ENCODE assay signal across 8 cellular contexts in genomic region chr4:165379662-165380061, GRCh38. TPM values are rescaled to one million over a fixed set of nuclear protein-coding genes. Genes with fewer than 3 reads are reported as not detected.
DNase-seq lines count a peak whose midpoint lies in the region; ATAC-seq and TF ChIP-seq lines count a peak whose summit lies in the region.

No MANE protein-coding gene starts in this region.

- H3K4me3 ChIP-seq in HUES6 (ENCODE audit: low read depth, low read length) = peak overlapping the region; percentile 85
- peak overlapping the region; percentile 58 for H3K4me3 ChIP-seq in right cardiac atrium (ENCODE audit: low read length)
- peak overlapping the region in 2 of 3 donors; percentile 55 to 74 for H3K4me3 ChIP-seq in skeletal muscle tissue (ENCODE audit: low read length in 3 of 3)

- H3K27ac Mint-ChIP-seq in WTC11 = no peak overlapping the region

- H3K4me3 Mint-ChIP-seq in WTC11 = peak overlapping the region; percentile 67

- H3K4me1 ChIP-seq in HUES6 (ENCODE audit: control insufficient read depth, insufficient read depth, low read length) (peaks cover 20% of the 10 kb centered on the region), right cardiac atrium (ENCODE audit: control insufficient read depth, insufficient read depth, low read length) (peaks cover 2% of the 10 kb centered on the region), skeletal muscle tissue (ENCODE audit: control insufficient read depth in 3 of 3, insufficient read depth in 3 of 3, low read length in 3 of 3) (peaks cover 0 to 6% (median 0%) of the 10 kb centered on the region in 3 donors)

- H3K9me3 ChIP-seq in HUES6 (ENCODE audit: control insufficient read depth, insufficient read depth, low read depth, low read length) = no peaks in the 10 kb centered on the region
- H3K9me3 ChIP-seq in right cardiac atrium (ENCODE audit: control insufficient read depth, low read length) = no peaks in the 10 kb centered on the region
- H3K9me3 ChIP-seq in skeletal muscle tissue (ENCODE audit: control insufficient read depth in 3 of 3, low read length in 3 of 3) = peaks cover 0 to 3% (median 0%) of the 10 kb centered on the region in 3 donors

- peaks cover 37% of the 10 kb centered on the region for H3K4me1 Mint-ChIP-seq in WTC11

- POLR2A ChIA-PET in WTC11 (lab: Charles Lee) = no interaction called here

- intact Hi-C loops in right cardiac atrium (cut with DNase I) = no loop called here

- no peak overlapping the region for H3K9ac ChIP-seq in HUES6 (ENCODE audit: low read length)
- peak overlapping the region in 1 of 3 donors; percentile 46 for H3K9ac ChIP-seq in skeletal muscle tissue (ENCODE audit: low read depth in 1 of 3, low read length in 3 of 3)

- H3K36me3 Mint-ChIP-seq in WTC11 = no peaks in the 10 kb centered on the region

- peaks cover 39% of the 10 kb centered on the region for H3K27me3 ChIP-seq in HUES6 (ENCODE audit: control insufficient read depth, insufficient read depth, low read length)
- H3K27me3 ChIP-seq in right cardiac atrium (ENCODE audit: control insufficient read depth, insufficient read depth) = no peaks in the 10 kb centered on the region
- peaks cover 0 to 4% (median 0%) of the 10 kb centered on the region in 3 donors for H3K27me3 ChIP-seq in skeletal muscle tissue (ENCODE audit: control insufficient read depth in 3 of 3, insufficient read depth in 3 of 3, low read length in 3 of 3)

- CTCF ChIA-PET in WTC11 (lab: Charles Lee) = interaction anchor here (0.7 to 1.8 kb wide), 4 partner anchors 20 to 332 kb away, joined by 3 to 8 read pairs (median 4); no protein-coding TSS in a partner anchor

- TF ChIP-seq CTCF in WTC11 (IDR thresholded peaks at IDR 0.05) = no peak

- ATAC-seq in WTC11 = peak; percentile 37
- peak; percentile 9 to 20 for ATAC-seq in right cardiac atrium
- no peak for ATAC-seq in GM21423 (IDR thresholded peaks at IDR 0.05; ENCODE audit: unreplicated experiment)
- ATAC-seq in HG03571 (IDR thresholded peaks at IDR 0.05; ENCODE audit: unreplicated experiment) = no peak
- ATAC-seq in GM21619 (IDR thresholded peaks at IDR 0.05; ENCODE audit: unreplicated experiment) = no peak

- no peaks in the 10 kb centered on the region for H3K9me3 Mint-ChIP-seq in WTC11

- peaks cover 27% of the 10 kb centered on the region for H3K27me3 Mint-ChIP-seq in WTC11 (ENCODE audit: low read depth)

- H3K27ac ChIP-seq in HUES6 (ENCODE audit: low read depth, low read length) = no peak overlapping the region
- no peak overlapping the region for H3K27ac ChIP-seq in right cardiac atrium (ENCODE audit: low read length)
- H3K27ac ChIP-seq in skeletal muscle tissue (ENCODE audit: low read depth, low read length) = peak overlapping the region; percentile 13

- DNase-seq in WTC11 (ENCODE audit: low spot score) = peak; percentile 37
- peak; percentile 13 to 62 (median 36) for DNase-seq in right cardiac atrium
- DNase-seq in GM19238 (ENCODE audit: insufficient read length, low spot score) = no peak

- WGBS in right cardiac atrium = 37% methylated on average over 11 of the region's 11 CpGs

- H3K36me3 ChIP-seq in HUES6 (ENCODE audit: control insufficient read depth, insufficient read depth, low read length) (no peaks in the 10 kb centered on the region), skeletal muscle tissue (ENCODE audit: control insufficient read depth in 3 of 3, insufficient read depth in 3 of 3, low read length in 3 of 3) (no peaks in the 10 kb centered on the region)

TF ChIP-seq in WTC11, 78 proteins besides CTCF, POLR2A, EP300 and RAD21:
- TF ChIP-seq AR (CRISPR knock-in tag; IDR thresholded peaks at IDR 0.05) (no peak), GABPB1 (CRISPR knock-in tag; IDR thresholded peaks at IDR 0.05) (0 out of 2 replicates have a peak, but pooled peaks have one; percentile 25), NR1H2 (CRISPR knock-in tag; IDR thresholded peaks at IDR 0.05) (no peak), ZMAT4 (CRISPR knock-in tag; IDR thresholded peaks at IDR 0.05) (no peak), TP53 (CRISPR knock-in tag; IDR thresholded peaks at IDR 0.05) (no peak)

RNA-seq across cellular contexts. Expression of gene CPE, which starts 0.9 kb away (rescaled TPM):
- 9.2 to 12.4 TPM (median 10.9 TPM) in 3 replicates for total RNA-seq in WTC11 (2021)
- 100 to 1,000 TPM in 2 of 4 donors, 10 to 100 TPM in 2; 86.4 to 157 (median 97.1) TPM for total RNA-seq in right cardiac atrium
- polyA plus RNA-seq in right cardiac atrium = 68.2 TPM
- total RNA-seq in skeletal muscle tissue = 89.8 TPM

RNA-seq across cellular contexts. Expression of gene MSMO1, which starts 52.2 kb away (rescaled TPM):
- total RNA-seq in WTC11 (2021) = 72.9 to 89.9 TPM (median 86.8 TPM) in 3 replicates
- total RNA-seq in right cardiac atrium = 10 to 100 TPM; 12.9 to 27.6 (median 16.3) TPM
- 29.0 TPM for polyA plus RNA-seq in right cardiac atrium
- total RNA-seq in skeletal muscle tissue = 55.8 TPM

Comparison
In these comparisons a context has a peak if more than half of its experiments do, and no peak if none do; other contexts are left out.
1. ATAC-seq: peak in WTC11 (single experiment) and right cardiac atrium (2 of 2); none in GM21423 (single experiment), HG03571 (single experiment) and GM21619 (single experiment).
2. Peak in every context shown above with its lines, with median percentiles within 50 percentile points of each other: H3K4me3 ChIP-seq.